8 cellular contexts compared by ENCODE assay signal in the genomic region with DNA sequence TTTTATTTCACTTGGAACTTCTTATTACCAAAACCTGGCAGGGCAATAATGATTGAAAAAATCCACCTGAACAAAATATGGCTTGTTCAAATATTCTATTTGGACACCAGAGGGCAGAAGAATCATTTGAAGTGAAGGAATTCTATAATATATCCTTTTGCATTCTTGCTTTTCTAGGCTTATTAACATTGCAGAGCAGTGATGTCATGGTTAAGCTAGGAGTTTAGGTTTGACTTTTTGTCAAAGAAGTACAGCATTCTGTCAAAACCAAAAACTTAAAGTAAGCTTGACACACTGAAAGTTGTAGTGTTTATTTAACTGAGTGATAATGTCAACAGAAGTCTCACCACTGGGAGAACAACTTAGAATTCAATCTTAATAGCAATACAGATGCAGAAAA.
DNase-seq lines count a peak whose midpoint lies in the region; ATAC-seq and TF ChIP-seq lines count a peak whose summit lies in the region.

No MANE protein-coding gene starts in this region.

- no peak overlapping the region for H3K27ac ChIP-seq in tibial nerve

- no peaks in the 10 kb centered on the region for H3K9me3 ChIP-seq in tibial nerve

- ATAC-seq in HG03159 (IDR thresholded peaks at IDR 0.05; ENCODE audit: unreplicated experiment) (peak; percentile 64), GM19397 (IDR thresholded peaks at IDR 0.05; ENCODE audit: unreplicated experiment) (no peak), HG02970 (IDR thresholded peaks at IDR 0.05; ENCODE audit: low FRiP score, unreplicated experiment) (no peak)

- no peaks in the 10 kb centered on the region for H3K27me3 ChIP-seq in tibial nerve

- H3K4me1 ChIP-seq in tibial nerve, result no peaks in the 10 kb centered on the region

- no peak overlapping the region for H3K4me3 ChIP-seq in fibroblast of the aortic adventitia (ENCODE audit: low read depth, low read length)
- H3K4me3 ChIP-seq in tibial nerve, result no peak overlapping the region

- DNase-seq in NCI-H146 (lab: John Stamatoyannopoulos, UW), result peak; percentile 15
- DNase-seq in NCI-H146 treated with DMSO at 0.1 percent for 48 hours (lab: John Stamatoyannopoulos, UW; ENCODE audit: unreplicated experiment), result no peak
- peak; percentile 40 for DNase-seq in RPMI8226
- DNase-seq in fibroblast of the aortic adventitia (ENCODE audit: low read depth), result peak; percentile 81
- no peak for DNase-seq in tibial nerve (ENCODE audit: low spot score in 2 of 2)

- no peak for TF ChIP-seq POLR2A in tibial nerve (IDR thresholded peaks at IDR 0.05)

- no peaks in the 10 kb centered on the region for H3K36me3 ChIP-seq in tibial nerve

- TF ChIP-seq CTCF in fibroblast of the aortic adventitia (IDR thresholded peaks at IDR 0.05; ENCODE audit: insufficient read depth, low read length) (peak; percentile 44), tibial nerve (IDR thresholded peaks at IDR 0.05) (peak; percentile 27 to 62 (median 43))

- TF ChIP-seq EP300 in tibial nerve (IDR thresholded peaks at IDR 0.05), result no peak

Comparison
In these comparisons a context has a peak if more than half of its experiments do, and no peak if none do; other contexts are left out.
1. DNase-seq: peak in NCI-H146 (single experiment), RPMI8226 (single experiment) and fibroblast of the aortic adventitia (single experiment); none in NCI-H146 treated with DMSO at 0.1 percent for 48 hours (single experiment) and tibial nerve (0 of 2).